Comparison of ENCODE assay signal across 17 cellular contexts in the genomic region with DNA sequence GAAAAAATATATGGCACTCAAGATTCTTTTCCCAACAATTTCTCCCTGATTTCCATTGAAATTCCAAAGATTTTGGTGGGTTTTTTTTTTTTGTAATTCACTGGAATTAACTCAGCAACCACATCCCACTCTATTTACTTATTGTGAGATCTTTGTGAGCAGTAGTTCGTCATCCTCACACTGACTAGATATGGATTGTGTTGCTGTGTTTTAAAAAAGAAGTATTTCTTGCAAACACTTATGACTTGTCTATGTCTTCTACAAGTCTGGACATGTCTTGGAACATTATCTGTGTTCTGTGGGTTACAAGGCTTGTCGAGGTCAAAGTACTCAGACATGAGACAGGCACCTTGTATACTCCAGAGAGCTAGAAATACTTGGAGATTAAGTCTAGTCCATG. TPM values are rescaled to one million over a fixed set of nuclear protein-coding genes. Genes with fewer than 3 reads are reported as not detected.
A peak's percentile ranks its signal among the peaks of the same experiment; 100 is the strongest.
DNase-seq lines count a peak whose midpoint lies in the region; ATAC-seq and TF ChIP-seq lines count a peak whose summit lies in the region.
"Had no signal": no experiment of that assay in that cellular context is flagged by ENCODE, and none has a peak within 500 bp of the region (broad histone marks: within the 10 kb centered on the region; RNA-seq: fewer than 3 reads in every experiment).

No MANE protein-coding gene starts in this region.

- H3K4me2 ChIP-seq in HCT116 (ENCODE audit: low read length) (no peak overlapping the region), neural progenitor cell (no peak overlapping the region)

- no peak overlapping the region for H3K9ac ChIP-seq in HCT116 (ENCODE audit: low read length)
- no peak overlapping the region for H3K9ac ChIP-seq in neural progenitor cell

- H3K36me3 Mint-ChIP-seq in neural progenitor cell (no peaks in the 10 kb centered on the region), T-cell (no peaks in the 10 kb centered on the region)
- H3K36me3 Mint-ChIP-seq: activated naive CD8-positive, alpha-beta T cell treated with anti-CD3 and anti-CD28 coated beads for 36 hours had no signal

- H3K27me3 Mint-ChIP-seq in neural progenitor cell (ENCODE audit: insufficient read depth, low read depth) (no peaks in the 10 kb centered on the region), T-cell (peaks cover under 1 to 3% of the 10 kb centered on the region in 2 donors)

- RAD21 ChIA-PET in HCT116 (lab: Charles Lee; ENCODE audit: low non-redundant PET in 1 of 2, low total read pairs in 2 of 2, uncharacterized antibody in 2 of 2, unreplicated experiment in 2 of 2), result no interaction called here

- H2AFZ ChIP-seq in HCT116 (ENCODE audit: low read depth, low read length, poor library complexity, severe bottlenecking) (peak overlapping the region; percentile 1), neural progenitor cell (replicated peaks) (no peak overlapping the region)

- no peaks in the 10 kb centered on the region for H3F3A ChIP-seq in neural progenitor cell (ENCODE audit: low read depth)

- ATAC-seq in HCT116 (no peak), T-cell (replicated peaks in 1 of 4) (no peak)
- ATAC-seq: heart left ventricle had no signal

- intact Hi-C loops in HCT116 (cut with micrococcal nuclease), result loop anchor here (5.0 to 10.0 kb wide), 2 partner anchors 418 to 655 kb away; no protein-coding TSS in a partner anchor

- POLR2A ChIA-PET in HCT116 (lab: Charles Lee) (no interaction called here), T-cell (lab: Charles Lee) (no interaction called here)

- H3K27ac ChIP-seq in HCT116 (ENCODE audit: low read depth, low read length), result no peak overlapping the region
- no peak overlapping the region for H3K27ac ChIP-seq in neural progenitor cell
- H3K27ac ChIP-seq: heart left ventricle, left ventricle myocardium inferior, uterus had no signal

- no peak for TF ChIP-seq POLR2A in HCT116 (IDR thresholded peaks at IDR 0.05; ENCODE audit: borderline replicate concordance, extremely low read depth, insufficient read depth, insufficient read length)

- TF ChIP-seq CTCF in HCT116 (IDR thresholded peaks at IDR 0.05 in 2 of 3, conservative IDR thresholded peaks at IDR 0.05 in 1 of 3; ENCODE audit: borderline replicate concordance in 1 of 3, insufficient read depth in 1 of 3, low read depth in 2 of 3, low read length in 2 of 3) (no peak), neural progenitor cell (IDR thresholded peaks at IDR 0.05) (no peak)

- BruUV-seq in HCT116 (replicated peaks; lab: Mats Ljungman, UMichigan), result no TSS peak

- H3K4me1 Mint-ChIP-seq in neural progenitor cell (peaks cover 7% of the 10 kb centered on the region), T-cell (no peaks in the 10 kb centered on the region)
- H3K4me1 Mint-ChIP-seq: activated naive CD8-positive, alpha-beta T cell treated with anti-CD3 and anti-CD28 coated beads for 36 hours had no signal

- H3K27me3 ChIP-seq in HCT116 (ENCODE audit: insufficient read depth, low read length), result no peaks in the 10 kb centered on the region
- peaks cover 4% of the 10 kb centered on the region for H3K27me3 ChIP-seq in neural progenitor cell
- H3K27me3 ChIP-seq: heart left ventricle, uterus had no signal

- peak; percentile 30 for DNase-seq in EH (ENCODE audit: low read depth)
- no peak for DNase-seq in HCT116 (ENCODE audit: low read depth, low spot score)
- peak; percentile 54 for DNase-seq in NCI-H226
- peak; percentile 57 for DNase-seq in fibroblast of peridontal ligament (ENCODE audit: extremely low read depth)
- DNase-seq in neural progenitor cell (ENCODE audit: low spot score), result no peak
- DNase-seq in NCI-H1048 (lab: John Stamatoyannopoulos, UW), result no peak
- DNase-seq in T-cell, result no peak
- DNase-seq in activated CD4-positive, alpha-beta T cell treated with anti-CD3 and anti-CD28 coated beads for 4 hours, result no peak
- DNase-seq: activated naive CD8-positive, alpha-beta T cell treated with anti-CD3 and anti-CD28 coated beads for 36 hours; AML-193; effector CD4-positive, alpha-beta T cell; EL; heart left ventricle; left ventricle myocardium inferior; nucleus accumbens; uterus had no signal

- H3K9me3 Mint-ChIP-seq in neural progenitor cell (no peaks in the 10 kb centered on the region), T-cell (no peaks in the 10 kb centered on the region)
- H3K9me3 Mint-ChIP-seq: activated naive CD8-positive, alpha-beta T cell treated with anti-CD3 and anti-CD28 coated beads for 36 hours; T-helper 2 cell treated with Interferon-gamma antibody and Interleukin-4, amounts not matched to agents 5 μg/mL and 100 μg/mL, for 36 hours had no signal

- TF ChIP-seq RAD21 in HCT116 (IDR thresholded peaks at IDR 0.05; ENCODE audit: low read depth), result no peak

- H3K27ac Mint-ChIP-seq in neural progenitor cell, result no peak overlapping the region
- H3K27ac Mint-ChIP-seq in T-cell, result no peak overlapping the region
- H3K27ac Mint-ChIP-seq: activated naive CD8-positive, alpha-beta T cell treated with anti-CD3 and anti-CD28 coated beads for 36 hours; T-helper 2 cell treated with Interferon-gamma antibody and Interleukin-4, amounts not matched to agents 5 μg/mL and 100 μg/mL, for 36 hours had no signal

- H3K36me3 ChIP-seq in HCT116 (ENCODE audit: control insufficient read depth in 1 of 2, insufficient read depth in 2 of 2, low read length in 2 of 2) (no peaks in the 10 kb centered on the region), neural progenitor cell (no peaks in the 10 kb centered on the region)
- H3K36me3 ChIP-seq: heart left ventricle, left ventricle myocardium inferior, uterus had no signal

- H3K79me2 ChIP-seq in HCT116 (ENCODE audit: insufficient read depth, low read length), result no peaks in the 10 kb centered on the region
- H3K79me2 ChIP-seq in neural progenitor cell (ENCODE audit: low read depth), result no peaks in the 10 kb centered on the region

- H3K4me1 ChIP-seq in HCT116 (ENCODE audit: control insufficient read depth in 1 of 2, insufficient read depth in 2 of 2, low read length in 2 of 2) (peaks cover 0 to 6% of the 10 kb centered on the region in 2 experiments; a peak in 1 of 4 replicates), neural progenitor cell (no peaks in the 10 kb centered on the region)
- H3K4me1 ChIP-seq: uterus had no signal

- CTCF ChIA-PET in HCT116 (lab: Charles Lee), result no interaction called here
- CTCF ChIA-PET in T-cell (lab: Charles Lee), result interaction anchor here in 1 of 2 donors (0.7 kb wide), 1 partner anchor 19 kb away, joined by 3 read pairs; no protein-coding TSS in a partner anchor

- no peaks in the 10 kb centered on the region for H3K9me2 ChIP-seq in HCT116 (ENCODE audit: insufficient read depth)

- no peaks in the 10 kb centered on the region for H3K9me3 ChIP-seq in HCT116 (ENCODE audit: control insufficient read depth in 1 of 2, insufficient read depth in 1 of 2, low read depth in 1 of 2, low read length in 2 of 2)
- no peaks in the 10 kb centered on the region for H3K9me3 ChIP-seq in neural progenitor cell (ENCODE audit: low read depth)
- H3K9me3 ChIP-seq: heart left ventricle, left ventricle myocardium inferior, uterus had no signal

- H3K4me3 ChIP-seq in HCT116 (replicated peaks in 1 of 2; ENCODE audit: low read depth in 1 of 2, low read length in 2 of 2), result no peak overlapping the region
- H3K4me3 ChIP-seq in neural progenitor cell, result no peak overlapping the region
- H3K4me3 ChIP-seq: heart left ventricle, left ventricle myocardium inferior, uterus had no signal

- H4K20me1 ChIP-seq in HCT116 (ENCODE audit: insufficient read depth) (no peaks in the 10 kb centered on the region), neural progenitor cell (ENCODE audit: low read depth) (no peaks in the 10 kb centered on the region)

- H3K4me3 Mint-ChIP-seq in neural progenitor cell (no peak overlapping the region), T-cell (no peak overlapping the region)
- H3K4me3 Mint-ChIP-seq: activated naive CD8-positive, alpha-beta T cell treated with anti-CD3 and anti-CD28 coated beads for 36 hours; T-helper 2 cell treated with Interferon-gamma antibody and Interleukin-4, amounts not matched to agents 5 μg/mL and 100 μg/mL, for 36 hours had no signal

TF ChIP-seq in HCT116, 20 proteins besides CTCF, POLR2A, EP300 and RAD21:
- TF ChIP-seq POLR2AphosphoS5 (IDR thresholded peaks at IDR 0.05; ENCODE audit: low read depth, low read length) (no peak), SIN3A (IDR thresholded peaks at IDR 0.05; ENCODE audit: low read depth) (no peak), SRF (IDR thresholded peaks at IDR 0.05; ENCODE audit: low read depth) (no peak), CEBPB (IDR thresholded peaks at IDR 0.05; ENCODE audit: low read depth) (no peak), TCF7L2 (IDR thresholded peaks at IDR 0.05; ENCODE audit: borderline replicate concordance, extremely low read depth, insufficient read depth, insufficient read length) (no peak), YY1 (IDR thresholded peaks at IDR 0.05; ENCODE audit: extremely low read depth, insufficient replicate concordance, low read depth, low read length) (no peak), SP1 (IDR thresholded peaks at IDR 0.05; ENCODE audit: low read depth) (no peak), EZH2 (IDR thresholded peaks at IDR 0.05) (no peak), FOSL1 (IDR thresholded peaks at IDR 0.05; ENCODE audit: low read depth) (no peak)
- TF ChIP-seq, protein P1, sequence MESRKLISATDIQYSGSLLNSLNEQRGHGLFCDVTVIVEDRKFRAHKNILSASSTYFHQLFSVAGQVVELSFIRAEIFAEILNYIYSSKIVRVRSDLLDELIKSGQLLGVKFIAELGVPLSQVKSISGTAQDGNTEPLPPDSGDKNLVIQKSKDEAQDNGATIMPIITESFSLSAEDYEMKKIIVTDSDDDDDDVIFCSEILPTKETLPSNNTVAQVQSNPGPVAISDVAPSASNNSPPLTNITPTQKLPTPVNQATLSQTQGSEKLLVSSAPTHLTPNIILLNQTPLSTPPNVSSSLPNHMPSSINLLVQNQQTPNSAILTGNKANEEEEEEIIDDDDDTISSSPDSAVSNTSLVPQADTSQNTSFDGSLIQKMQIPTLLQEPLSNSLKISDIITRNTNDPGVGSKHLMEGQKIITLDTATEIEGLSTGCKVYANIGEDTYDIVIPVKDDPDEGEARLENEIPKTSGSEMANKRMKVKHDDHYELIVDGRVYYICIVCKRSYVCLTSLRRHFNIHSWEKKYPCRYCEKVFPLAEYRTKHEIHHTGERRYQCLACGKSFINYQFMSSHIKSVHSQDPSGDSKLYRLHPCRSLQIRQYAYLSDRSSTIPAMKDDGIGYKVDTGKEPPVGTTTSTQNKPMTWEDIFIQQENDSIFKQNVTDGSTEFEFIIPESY (IDR thresholded peaks at IDR 0.05; ENCODE audit: extremely low read depth, insufficient replicate concordance, low read length), result no peak
TF ChIP-seq in HCT116: peak in this region for 0.

RNA-seq across cellular contexts. Expression of a gene that starts 7.3 kb away (rescaled TPM):
- total RNA-seq in HCT116 (2021; ENCODE audit: unreplicated experiment) (11.2 TPM), neural progenitor cell (ENCODE audit: low replicate concordance) (8.7 and 11.7 TPM in 2 replicates), T-cell (10 to 100 TPM in 1 of 5 donors, 1 to 10 TPM in 4; 3.2 to 10.7 (median 4.8) TPM)
- 5.6 TPM in 2 replicates for polyA plus RNA-seq in HCT116 (2012)

Comparison
In these comparisons a context has a peak if more than half of its experiments do, and no peak if none do; other contexts are left out.
1. DNase-seq: peak in EH (single experiment), NCI-H226 (single experiment) and fibroblast of peridontal ligament (single experiment); none in HCT116 (single experiment), neural progenitor cell (single experiment), NCI-H1048 (single experiment), T-cell (0 of 34) and activated CD4-positive, alpha-beta T cell treated with anti-CD3 and anti-CD28 coated beads for 4 hours (0 of 2).